In genomic region chr20:25018425-25018824, GRCh38 we compare ENCODE assay signal across 18 cellular contexts. TPM values are rescaled to one million over a fixed set of nuclear protein-coding genes. Genes with fewer than 3 reads are reported as not detected.
A peak's percentile ranks its signal among the peaks of the same experiment; 100 is the strongest.
DNase-seq lines count a peak whose midpoint lies in the region; ATAC-seq, FAIRE-seq and TF ChIP-seq lines count a peak whose summit lies in the region.
"Had no signal": no experiment of that assay in that cellular context is flagged by ENCODE, and none has a peak within 500 bp of the region (broad histone marks: within the 10 kb centered on the region; RNA-seq: fewer than 3 reads in every experiment).

No MANE protein-coding gene starts in this region.

- peaks cover 3% of the 10 kb centered on the region for H3K36me3 Mint-ChIP-seq in activated naive CD8-positive, alpha-beta T cell treated with anti-CD3 and anti-CD28 coated beads, Interleukin-2, amount 10 ng/mL, durations not matched to agents 7 days and 5 days
- H3K36me3 Mint-ChIP-seq in activated naive CD8-positive, alpha-beta T cell treated with anti-CD3 and anti-CD28 coated beads for 36 hours = peaks cover 2% of the 10 kb centered on the region
- H3K36me3 Mint-ChIP-seq in type B pancreatic cell = no peaks in the 10 kb centered on the region

- intact Hi-C loops in pancreas (cut with DNase I) = no loop called here

- in situ Hi-C loops in HAP-1 (cut with MboI; ENCODE audit: low sequenced_read_pairs) = no loop called here

- no peak overlapping the region for H3K4me3 Mint-ChIP-seq in activated naive CD8-positive, alpha-beta T cell treated with anti-CD3 and anti-CD28 coated beads, Interleukin-2, amount 10 ng/mL, durations not matched to agents 7 days and 5 days
- H3K4me3 Mint-ChIP-seq in activated naive CD8-positive, alpha-beta T cell treated with anti-CD3 and anti-CD28 coated beads for 36 hours = no peak overlapping the region
- H3K4me3 Mint-ChIP-seq in type B pancreatic cell = no peak overlapping the region

- peaks cover 0 to 17% (median 15%) of the 10 kb centered on the region in 3 donors for H3K36me3 ChIP-seq in pancreas
- H3K36me3 ChIP-seq in HAP-1 (replicated peaks) = no peaks in the 10 kb centered on the region

- TF ChIP-seq CTCF in VCaP (conservative IDR thresholded peaks at IDR 0.05) = no peak
- no peak for TF ChIP-seq CTCF in pancreas (IDR thresholded peaks at IDR 0.05)
- TF ChIP-seq CTCF in type B pancreatic cell (conservative IDR thresholded peaks at IDR 0.05) = no peak

- ATAC-seq in activated naive CD8-positive, alpha-beta T cell treated with anti-CD3 and anti-CD28 coated beads, Interleukin-2, amount 10 ng/mL, durations not matched to agents 7 days and 5 days (ENCODE audit: low read depth) = no peak
- ATAC-seq in pancreas = peak in 1 of 4 donors; percentile 5
- no peak for ATAC-seq in HG03025 (IDR thresholded peaks at IDR 0.05; ENCODE audit: low FRiP score, unreplicated experiment)

- H3K4me1 Mint-ChIP-seq in activated naive CD8-positive, alpha-beta T cell treated with anti-CD3 and anti-CD28 coated beads, Interleukin-2, amount 10 ng/mL, durations not matched to agents 7 days and 5 days = no peaks in the 10 kb centered on the region
- H3K4me1 Mint-ChIP-seq in activated naive CD8-positive, alpha-beta T cell treated with anti-CD3 and anti-CD28 coated beads for 36 hours = peaks cover 2% of the 10 kb centered on the region
- H3K4me1 Mint-ChIP-seq in type B pancreatic cell (ENCODE audit: unreplicated experiment) = peaks cover 6% of the 10 kb centered on the region

- H3K27ac ChIP-seq in VCaP (peak overlapping the region; percentile 98), pancreas (peak overlapping the region; percentile 51 to 87 (median 84))

- no peaks in the 10 kb centered on the region for H3K27me3 Mint-ChIP-seq in activated naive CD8-positive, alpha-beta T cell treated with anti-CD3 and anti-CD28 coated beads, Interleukin-2, amount 10 ng/mL, durations not matched to agents 7 days and 5 days
- H3K27me3 Mint-ChIP-seq in activated naive CD8-positive, alpha-beta T cell treated with anti-CD3 and anti-CD28 coated beads for 36 hours = no peaks in the 10 kb centered on the region
- no peaks in the 10 kb centered on the region for H3K27me3 Mint-ChIP-seq in type B pancreatic cell

- H3K9me3 ChIP-seq in pancreas = no peaks in the 10 kb centered on the region
- no peaks in the 10 kb centered on the region for H3K9me3 ChIP-seq in HAP-1

- H3K4me3 ChIP-seq in pancreas (no peak overlapping the region), HAP-1 (no peak overlapping the region)

- H3K27me3 ChIP-seq in pancreas (no peaks in the 10 kb centered on the region), HAP-1 (ENCODE audit: low read depth) (no peaks in the 10 kb centered on the region)

- no peaks in the 10 kb centered on the region for H3K9me3 Mint-ChIP-seq in activated naive CD8-positive, alpha-beta T cell treated with anti-CD3 and anti-CD28 coated beads, Interleukin-2, amount 10 ng/mL, durations not matched to agents 7 days and 5 days
- no peaks in the 10 kb centered on the region for H3K9me3 Mint-ChIP-seq in activated naive CD8-positive, alpha-beta T cell treated with anti-CD3 and anti-CD28 coated beads for 36 hours
- no peaks in the 10 kb centered on the region for H3K9me3 Mint-ChIP-seq in type B pancreatic cell

- DNase-seq in activated naive CD8-positive, alpha-beta T cell treated with anti-CD3 and anti-CD28 coated beads, Interleukin-2, amount 10 ng/mL, durations not matched to agents 7 days and 5 days = no peak
- no peak for DNase-seq in activated naive CD8-positive, alpha-beta T cell treated with anti-CD3 and anti-CD28 coated beads for 36 hours
- DNase-seq in pancreas = peak in 5 of 6 donors; percentile 13 to 26 (median 19)
- no peak for DNase-seq in type B pancreatic cell (ENCODE audit: extremely low spot score, unreplicated experiment)
- DNase-seq in NAMALWA (ENCODE audit: low spot score) = no peak
- no peak for DNase-seq in HAP-1 (ENCODE audit: low spot score in 2 of 2)
- DNase-seq: DMS79 treated with DMSO at 0.1 percent for 48 hours, NCI-H1048, NCI-H1694, NCI-H2107, NCI-H226, NCI-H526 treated with DMSO at 0.1 percent for 48 hours, Right ventricle myocardium superior had no signal

- peaks cover 54 to 71% (median 62%) of the 10 kb centered on the region in 3 donors for H3K4me1 ChIP-seq in pancreas
- no peaks in the 10 kb centered on the region for H3K4me1 ChIP-seq in HAP-1

- no peak for FAIRE-seq in pancreas (lab: Jason Lieb, UNC)
- FAIRE-seq: A204.1, G401.6, GM12891 had no signal

- peak overlapping the region; percentile 11 for H3K27ac Mint-ChIP-seq in activated naive CD8-positive, alpha-beta T cell treated with anti-CD3 and anti-CD28 coated beads, Interleukin-2, amount 10 ng/mL, durations not matched to agents 7 days and 5 days
- no peak overlapping the region for H3K27ac Mint-ChIP-seq in activated naive CD8-positive, alpha-beta T cell treated with anti-CD3 and anti-CD28 coated beads for 36 hours
- peak overlapping the region; percentile 91 for H3K27ac Mint-ChIP-seq in type B pancreatic cell

- 12 to 20% methylated on average over 2 of the region's 2 CpGs for WGBS in pancreas, 2 donors

- POLR2A ChIA-PET in activated naive CD8-positive, alpha-beta T cell treated with anti-CD3 and anti-CD28 coated beads, Interleukin-2, amount 10 ng/mL, durations not matched to agents 7 days and 5 days (lab: Charles Lee) = no interaction called here

RNA-seq across cellular contexts. Expression of gene APMAP, which starts 25.9 kb away (rescaled TPM):
- 10 to 100 TPM; 60.7 to 64.6 TPM for total RNA-seq in activated naive CD8-positive, alpha-beta T cell treated with anti-CD3 and anti-CD28 coated beads, Interleukin-2, amount 10 ng/mL, durations not matched to agents 7 days and 5 days
- 10 to 100 TPM; 47.9 to 48.8 TPM for total RNA-seq in activated naive CD8-positive, alpha-beta T cell treated with anti-CD3 and anti-CD28 coated beads for 36 hours
- total RNA-seq in pancreas = 10 to 100 TPM; 20.8 to 39.2 (median 28.4) TPM
- polyA plus RNA-seq in pancreas = 10 to 100 TPM; 22.9 to 47.8 TPM
- total RNA-seq in type B pancreatic cell (ENCODE audit: low replicate concordance) = 71.6 and 72.8 TPM in 2 replicates

RNA-seq across cellular contexts. Expression of gene ACSS1, which starts 39.5 kb away (rescaled TPM):
- total RNA-seq in activated naive CD8-positive, alpha-beta T cell treated with anti-CD3 and anti-CD28 coated beads, Interleukin-2, amount 10 ng/mL, durations not matched to agents 7 days and 5 days = 10 to 100 TPM; 53.3 to 55.8 TPM
- total RNA-seq in activated naive CD8-positive, alpha-beta T cell treated with anti-CD3 and anti-CD28 coated beads for 36 hours = 10 to 100 TPM; 14.3 to 14.5 TPM
- 10 to 100 TPM; 30.4 to 47.2 (median 36.0) TPM for total RNA-seq in pancreas
- polyA plus RNA-seq in pancreas = 10 to 100 TPM; 34.6 to 43.7 TPM
- 22.2 and 27.5 TPM in 2 replicates for total RNA-seq in type B pancreatic cell (ENCODE audit: low replicate concordance)

Comparison
In these comparisons a context has a peak if more than half of its experiments do, and no peak if none do; other contexts are left out.
1. DNase-seq: peak in pancreas (5 of 6); none in activated naive CD8-positive, alpha-beta T cell treated with anti-CD3 and anti-CD28 coated beads, Interleukin-2, amount 10 ng/mL, durations not matched to agents 7 days and 5 days (single experiment), activated naive CD8-positive, alpha-beta T cell treated with anti-CD3 and anti-CD28 coated beads for 36 hours (single experiment), type B pancreatic cell (single experiment), NAMALWA (single experiment) and HAP-1 (0 of 2).